In genomic region chr1:246280551-246280950, GRCh38 we compare ENCODE assay signal across 12 cellular contexts.
DNase-seq lines count a peak whose midpoint lies in the region; ATAC-seq and TF ChIP-seq lines count a peak whose summit lies in the region.
"Had no signal": no experiment of that assay in that cellular context is flagged by ENCODE, and none has a peak within 500 bp of the region (broad histone marks: within the 10 kb centered on the region; RNA-seq: fewer than 3 reads in every experiment).

No MANE protein-coding gene starts in this region.

- H3K4me3 Mint-ChIP-seq in progenitor cell of endocrine pancreas (ENCODE audit: low read depth): no peak overlapping the region
- H3K4me3 Mint-ChIP-seq: CD4-positive, CD25-positive, alpha-beta regulatory T cell; T-cell had no signal

- H3K9me3 Mint-ChIP-seq in progenitor cell of endocrine pancreas (ENCODE audit: low read depth): peaks cover 2% of the 10 kb centered on the region
- H3K9me3 Mint-ChIP-seq: CD4-positive, CD25-positive, alpha-beta regulatory T cell; T-cell had no signal

- H3K4me1 Mint-ChIP-seq in progenitor cell of endocrine pancreas (ENCODE audit: low read depth): peaks cover 8% of the 10 kb centered on the region

- H3K27ac ChIP-seq in brain microvascular endothelial cell: no peak overlapping the region
- H3K27ac ChIP-seq: neutrophil, tibial artery had no signal

- peaks cover 2% of the 10 kb centered on the region for H3K36me3 Mint-ChIP-seq in progenitor cell of endocrine pancreas (ENCODE audit: insufficient read depth)

- TF ChIP-seq CTCF in brain microvascular endothelial cell (IDR thresholded peaks at IDR 0.05; ENCODE audit: low read depth, low read length, missing control alignments): peak; percentile 19
- TF ChIP-seq CTCF in progenitor cell of endocrine pancreas (IDR thresholded peaks at IDR 0.05; ENCODE audit: unreplicated experiment): peak; percentile 39

- DNase-seq in NCI-H2171 treated with DMSO at 0.1 percent for 48 hours (lab: John Stamatoyannopoulos, UW): peak; percentile 17
- DNase-seq in NCI-H2171 (lab: John Stamatoyannopoulos, UW): no peak
- DNase-seq in NCI-H146 (lab: John Stamatoyannopoulos, UW): peak; percentile 46
- DNase-seq in brain microvascular endothelial cell: peak; percentile 34
- DNase-seq in progenitor cell of endocrine pancreas (ENCODE audit: low spot score, unreplicated experiment): no peak
- no peak for DNase-seq in DMS114 treated with DMSO at 0.1 percent for 48 hours (lab: John Stamatoyannopoulos, UW; ENCODE audit: unreplicated experiment)
- DNase-seq: T-cell, tibial artery had no signal

- no peaks in the 10 kb centered on the region for H3K27me3 Mint-ChIP-seq in progenitor cell of endocrine pancreas
- H3K27me3 Mint-ChIP-seq: CD4-positive, CD25-positive, alpha-beta regulatory T cell; T-cell had no signal

- H3K36me3 ChIP-seq in brain microvascular endothelial cell (replicated peaks): no peaks in the 10 kb centered on the region
- H3K36me3 ChIP-seq: neutrophil, tibial artery had no signal

- in situ Hi-C loops in brain microvascular endothelial cell (cut with HindIII; ENCODE audit: low pct_ligation_motif_present, low sequenced_read_pairs): no loop called here

- H3K4me3 ChIP-seq in brain microvascular endothelial cell (ENCODE audit: low read depth, low read length): no peak overlapping the region
- H3K4me3 ChIP-seq: tibial artery had no signal

- no peak for ATAC-seq in HG02852 (IDR thresholded peaks at IDR 0.05; ENCODE audit: unreplicated experiment)
- ATAC-seq in HG02884 (IDR thresholded peaks at IDR 0.05; ENCODE audit: unreplicated experiment): no peak
- ATAC-seq: T-cell had no signal

- no peaks in the 10 kb centered on the region for H3K27me3 ChIP-seq in brain microvascular endothelial cell (replicated peaks)
- H3K27me3 ChIP-seq: neutrophil, tibial artery had no signal

- no peak overlapping the region for H3K27ac Mint-ChIP-seq in progenitor cell of endocrine pancreas
- H3K27ac Mint-ChIP-seq: T-cell had no signal

Comparison
In these comparisons a context has a peak if more than half of its experiments do, and no peak if none do; other contexts are left out.
1. DNase-seq: peak in NCI-H2171 treated with DMSO at 0.1 percent for 48 hours (single experiment), NCI-H146 (single experiment) and brain microvascular endothelial cell (single experiment); none in NCI-H2171 (single experiment), progenitor cell of endocrine pancreas (single experiment) and DMS114 treated with DMSO at 0.1 percent for 48 hours (single experiment).